Comparison of ENCODE assay signal across 23 cellular contexts in the genomic region with DNA sequence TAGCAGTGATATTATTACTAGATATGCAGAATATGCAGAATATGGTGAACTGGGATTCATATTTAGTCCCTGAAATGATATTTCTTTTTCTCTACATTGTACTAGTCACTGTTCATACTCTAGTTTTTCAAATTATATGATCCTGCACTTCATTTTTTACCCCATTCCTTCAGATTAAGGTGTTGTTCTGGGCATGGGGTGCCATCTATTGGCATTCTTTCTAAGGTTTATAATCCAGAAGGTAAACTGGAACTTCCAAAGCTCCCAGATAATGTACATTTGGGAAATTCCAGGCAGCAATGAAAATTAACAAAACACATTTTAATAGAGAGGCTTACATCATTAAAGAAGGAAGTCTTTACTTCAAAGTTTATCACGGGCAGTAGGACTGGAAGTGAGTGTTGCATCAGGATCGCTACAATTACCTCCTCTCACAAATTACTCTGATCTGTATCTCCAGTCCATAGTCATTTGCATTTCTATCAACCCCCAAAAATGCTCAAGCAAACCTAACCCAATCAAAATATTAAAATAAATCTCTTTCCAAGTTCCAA. TPM values are rescaled to one million over a fixed set of nuclear protein-coding genes. Genes with fewer than 3 reads are reported as not detected.
DNase-seq lines count a peak whose midpoint lies in the region; ATAC-seq, FAIRE-seq and TF ChIP-seq lines count a peak whose summit lies in the region.
"Had no signal": no experiment of that assay in that cellular context is flagged by ENCODE, and none has a peak within 500 bp of the region (broad histone marks: within the 10 kb centered on the region; RNA-seq: fewer than 3 reads in every experiment).

No MANE protein-coding gene starts in this region.

- H3K4me3 Mint-ChIP-seq in chondrocyte (ENCODE audit: unreplicated experiment) = no peak overlapping the region
- no peak overlapping the region for H3K4me3 Mint-ChIP-seq in natural killer cell treated with Interleukin-12 subunit alpha and Interleukin-12 subunit beta and Interleukin-15 and Interleukin-18, amount 100 ng/mL, for 72 hours
- H3K4me3 Mint-ChIP-seq: activated naive CD4-positive, alpha-beta T cell treated with anti-CD3 and anti-CD28 coated beads, Interleukin-2, amount 10 ng/mL, durations not matched to agents 7 days and 5 days; naive B cell; type B pancreatic cell had no signal

- H3K27ac Mint-ChIP-seq in chondrocyte (ENCODE audit: unreplicated experiment) = no peak overlapping the region
- H3K27ac Mint-ChIP-seq in natural killer cell treated with Interleukin-12 subunit alpha and Interleukin-12 subunit beta and Interleukin-15 and Interleukin-18, amount 100 ng/mL, for 72 hours = no peak overlapping the region
- H3K27ac Mint-ChIP-seq: activated naive CD4-positive, alpha-beta T cell treated with anti-CD3 and anti-CD28 coated beads, Interleukin-2, amount 10 ng/mL, durations not matched to agents 7 days and 5 days; type B pancreatic cell had no signal

- intact Hi-C loops in PC-9 (cut with micrococcal nuclease; ENCODE audit: unreplicated experiment) = no loop called here
- intact Hi-C loops in HepG2 (cut with micrococcal nuclease; ENCODE audit: unreplicated experiment) = no loop called here

- H3K4me2 ChIP-seq in PC-9 (no peak overlapping the region), HepG2 (ENCODE audit: low read depth, low read length) (no peak overlapping the region)
- H3K4me2 ChIP-seq: BLaER1 had no signal

- ATAC-seq in natural killer cell treated with Interleukin-12 subunit alpha and Interleukin-12 subunit beta and Interleukin-15 and Interleukin-18, amount 100 ng/mL, for 72 hours = no peak
- no peak for ATAC-seq in HepG2
- ATAC-seq: heart left ventricle, left colon, right cardiac atrium had no signal

- peak; percentile 24 for TF ChIP-seq CTCF in chondrocyte (IDR thresholded peaks at IDR 0.05)
- TF ChIP-seq CTCF in PC-9 (conservative IDR thresholded peaks at IDR 0.05) = no peak
- TF ChIP-seq CTCF in HepG2 (CRISPR knock-in tag; IDR thresholded peaks at IDR 0.05) = no peak

- POLR2A ChIA-PET in PC-9 (lab: Charles Lee; ENCODE audit: unreplicated experiment) = no interaction called here
- POLR2A ChIA-PET in HepG2 (lab: Yijun Ruan, JAX) = no interaction called here

- H3K79me2 ChIP-seq in PC-9 (ENCODE audit: low read depth) = no peaks in the 10 kb centered on the region
- H3K79me2 ChIP-seq in HepG2 (ENCODE audit: insufficient read depth, low read length) = peaks cover 3% of the 10 kb centered on the region

- no peak for TF ChIP-seq RAD21 in HepG2 (CRISPR knock-in tag; IDR thresholded peaks at IDR 0.05)

- WGBS in HepG2 (ENCODE audit: low lambda C conversion rate) = 100% methylated on average over 2 of the region's 2 CpGs

- H4K20me1 ChIP-seq in PC-9 (ENCODE audit: insufficient read depth) (no peaks in the 10 kb centered on the region), HepG2 (ENCODE audit: insufficient read depth, low read length) (no peaks in the 10 kb centered on the region)
- H4K20me1 ChIP-seq: BLaER1 had no signal

- no peaks in the 10 kb centered on the region for H3K36me3 Mint-ChIP-seq in chondrocyte (ENCODE audit: low read depth)
- H3K36me3 Mint-ChIP-seq in natural killer cell treated with Interleukin-12 subunit alpha and Interleukin-12 subunit beta and Interleukin-15 and Interleukin-18, amount 100 ng/mL, for 72 hours = no peaks in the 10 kb centered on the region
- H3K36me3 Mint-ChIP-seq: naive B cell had no signal

- no peaks in the 10 kb centered on the region for H3K9me3 Mint-ChIP-seq in chondrocyte (ENCODE audit: low read depth)
- H3K9me3 Mint-ChIP-seq in natural killer cell treated with Interleukin-12 subunit alpha and Interleukin-12 subunit beta and Interleukin-15 and Interleukin-18, amount 100 ng/mL, for 72 hours = no peaks in the 10 kb centered on the region
- H3K9me3 Mint-ChIP-seq: activated naive CD4-positive, alpha-beta T cell treated with anti-CD3 and anti-CD28 coated beads, Interleukin-2, amount 10 ng/mL, durations not matched to agents 7 days and 5 days; naive B cell; type B pancreatic cell had no signal

- no peak overlapping the region for H3K9ac ChIP-seq in HepG2 (ENCODE audit: insufficient read depth, low read depth, low read length)
- H3K9ac ChIP-seq: BLaER1, GM23248 had no signal

- TF ChIP-seq EP300 in HepG2 (IDR thresholded peaks at IDR 0.05; ENCODE audit: low read depth in 2 of 2, low read length in 2 of 2) (no peak), HepG2 (CRISPR knock-in tag; IDR thresholded peaks at IDR 0.05; ENCODE audit: borderline replicate concordance) (no peak)

- no peaks in the 10 kb centered on the region for H3K9me3 ChIP-seq in PC-9 (ENCODE audit: insufficient read depth, low read depth)
- no peaks in the 10 kb centered on the region for H3K9me3 ChIP-seq in HepG2 (ENCODE audit: low read length)
- H3K9me3 ChIP-seq: BLaER1, heart left ventricle had no signal

- TF ChIP-seq POLR2A in HepG2 (IDR thresholded peaks at IDR 0.05; ENCODE audit: insufficient read depth in 1 of 2, low read depth in 2 of 2, low read length in 2 of 2) = no peak

- no peaks in the 10 kb centered on the region for H3F3A ChIP-seq in PC-9 (ENCODE audit: insufficient read depth, low read depth)

- peak; percentile 6 for DNase-seq in SKM-1 (lab: John Stamatoyannopoulos, UW; ENCODE audit: unreplicated experiment)
- no peak for DNase-seq in SKM-1 treated with dmso at 0.1 percent for 144 hours (lab: John Stamatoyannopoulos, UW; ENCODE audit: unreplicated experiment)
- peak; percentile 98 for DNase-seq in OCI-M1 (lab: John Stamatoyannopoulos, UW)
- DNase-seq in chondrocyte (ENCODE audit: low spot score) = no peak
- DNase-seq in DMS 273 (lab: John Stamatoyannopoulos, UW; ENCODE audit: unreplicated experiment) = no peak
- no peak for DNase-seq in PC-9
- no peak for DNase-seq in natural killer cell treated with Interleukin-12 subunit alpha and Interleukin-12 subunit beta and Interleukin-15 and Interleukin-18, amount 100 ng/mL, for 72 hours (ENCODE audit: low spot score)
- no peak for DNase-seq in HepG2 (ENCODE audit: low spot score)
- DNase-seq: activated naive CD4-positive, alpha-beta T cell treated with anti-CD3 and anti-CD28 coated beads, Interleukin-2, amount 10 ng/mL, durations not matched to agents 7 days and 5 days; activated T-cell treated with anti-CD3 and anti-CD28 coated beads, Interleukin-2, amount 50 U/mL, for 48 hours; COR-L47; DMS79 treated with DMSO at 0.1 percent for 48 hours; dorsolateral prefrontal cortex; GM23248; heart left ventricle; left colon; naive B cell; NCI-H1694; right cardiac atrium; T1000 had no signal

- in situ Hi-C loops in HepG2 (cut with HindIII; ENCODE audit: extremely low pct_ligation_motif_present, low pct_unique_long_range_greater_than_20kb) = loop anchor here (5.0 to 25.0 kb wide), 2 partner anchors 36 to 676 kb away; partner anchors contain the start of gene PUM3

- no peaks in the 10 kb centered on the region for H3K36me3 ChIP-seq in PC-9 (ENCODE audit: low read depth)
- H3K36me3 ChIP-seq in HepG2 (replicated peaks in 1 of 2; ENCODE audit: control insufficient read depth in 1 of 2, insufficient read depth in 2 of 2, low read length in 2 of 2) = no peaks in the 10 kb centered on the region
- H3K36me3 ChIP-seq: heart left ventricle had no signal

- no peak for FAIRE-seq in HepG2 (lab: Jason Lieb, UNC)
- FAIRE-seq: GM12892 had no signal

- CTCF ChIA-PET in PC-9 (lab: Charles Lee) (interaction anchor here (0.6 kb wide), 1 partner anchor 28 kb away, joined by 5 read pairs; no protein-coding TSS in a partner anchor), HepG2 (lab: Yijun Ruan, JAX; ENCODE audit: low intra/inter-chr PET ratio, low total read pairs) (no interaction called here)

- peaks cover 25% of the 10 kb centered on the region for H3K4me1 Mint-ChIP-seq in chondrocyte (ENCODE audit: low read depth)
- H3K4me1 Mint-ChIP-seq in natural killer cell treated with Interleukin-12 subunit alpha and Interleukin-12 subunit beta and Interleukin-15 and Interleukin-18, amount 100 ng/mL, for 72 hours (ENCODE audit: low read depth in 2 of 2) = peaks cover 14 to 32% of the 10 kb centered on the region in 2 donors

- H3K9me2 ChIP-seq in PC-9 (ENCODE audit: insufficient read depth) = no peaks in the 10 kb centered on the region

- H3K27me3 ChIP-seq in PC-9 (ENCODE audit: insufficient read depth, low read depth) (no peaks in the 10 kb centered on the region), HepG2 (ENCODE audit: control insufficient read depth in 1 of 2, insufficient read depth in 2 of 2, low read length in 2 of 2) (no peaks in the 10 kb centered on the region)
- H3K27me3 ChIP-seq: BLaER1, dorsolateral prefrontal cortex, heart left ventricle had no signal

- H2AFZ ChIP-seq in PC-9 (no peak overlapping the region), HepG2 (ENCODE audit: low read length) (no peak overlapping the region)
- H2AFZ ChIP-seq: GM23248 had no signal

- H3K4me1 ChIP-seq in PC-9 (replicated peaks; ENCODE audit: insufficient read depth) (no peaks in the 10 kb centered on the region), HepG2 (ENCODE audit: insufficient read depth, low read length) (peaks cover 19% of the 10 kb centered on the region)

- H3K27ac ChIP-seq in PC-9 (no peak overlapping the region), HepG2 (ENCODE audit: extremely low read length, insufficient read depth, low read length) (no peak overlapping the region)
- H3K27ac ChIP-seq: BLaER1, GM23248, heart left ventricle had no signal

- BruUV-seq in PC-9 (replicated peaks; lab: Mats Ljungman, UMichigan) (no TSS peak), HepG2 (replicated peaks; lab: Mats Ljungman, UMichigan) (no TSS peak)

- no peaks in the 10 kb centered on the region for H3K27me3 Mint-ChIP-seq in chondrocyte (ENCODE audit: low read depth)
- no peaks in the 10 kb centered on the region for H3K27me3 Mint-ChIP-seq in natural killer cell treated with Interleukin-12 subunit alpha and Interleukin-12 subunit beta and Interleukin-15 and Interleukin-18, amount 100 ng/mL, for 72 hours
- H3K27me3 Mint-ChIP-seq: activated naive CD4-positive, alpha-beta T cell treated with anti-CD3 and anti-CD28 coated beads, Interleukin-2, amount 10 ng/mL, durations not matched to agents 7 days and 5 days; naive B cell; type B pancreatic cell had no signal

- H3K4me3 ChIP-seq in PC-9 (no peak overlapping the region), HepG2 (replicated peaks in 1 of 3; ENCODE audit: insufficient read depth in 1 of 3, low read depth in 2 of 3, low read length in 3 of 3) (no peak overlapping the region)
- H3K4me3 ChIP-seq: BLaER1, dorsolateral prefrontal cortex, GM23248, heart left ventricle had no signal

RNA-seq across cellular contexts. Expression of gene RFX3, which starts 12.5 kb away (rescaled TPM):
- 4.0 to 10.6 TPM (median 4.1 TPM) in 3 replicates for total RNA-seq in chondrocyte
- total RNA-seq in PC-9 (2021) = 4.6 and 8.4 TPM in 2 replicates
- total RNA-seq in natural killer cell treated with Interleukin-12 subunit alpha and Interleukin-12 subunit beta and Interleukin-15 and Interleukin-18, amount 100 ng/mL, for 72 hours = 10 to 100 TPM; 17.2 to 22.5 TPM
- total RNA-seq in HepG2 (2016; rRNA removed; fragmentation: Illumina TruSeq; extraction: Trizol) = 2.7 and 3.0 TPM in 2 replicates
- 3.7 and 4.9 TPM in 2 replicates for total RNA-seq in HepG2 (2016; cell fraction: cytosol; rRNA removed; fragmentation: Illumina TruSeq; extraction: Trizol; ENCODE audit: low read depth)
- total RNA-seq in HepG2 (2016; cell fraction: insoluble cytoplasmic fraction; rRNA removed; fragmentation: Illumina TruSeq; extraction: Trizol) = 2.4 and 3.2 TPM in 2 replicates
- total RNA-seq in HepG2 (2016; cell fraction: membrane; rRNA removed; fragmentation: Illumina TruSeq; extraction: Trizol) = 2.9 and 3.2 TPM in 2 replicates
- 7.2 and 7.3 TPM in 2 replicates for total RNA-seq in HepG2 (2016; cell fraction: nucleus; rRNA removed; fragmentation: Illumina TruSeq; extraction: Trizol)
- 4.7 and 5.3 TPM in 2 replicates for polyA plus RNA-seq in HepG2 (2011; rRNA removed)
- 3.9 and 4.3 TPM in 2 replicates for polyA plus RNA-seq in HepG2 (2011; cell fraction: cytosol; rRNA removed)
- polyA plus RNA-seq in HepG2 (2011; cell fraction: nucleus; rRNA removed) = 12.9 and 16.8 TPM in 2 replicates
- polyA plus RNA-seq in HepG2 (2012) = 4.7 and 5.2 TPM in 2 replicates
- polyA plus RNA-seq in HepG2 (2016; cell fraction: cytosol; fragmentation: Illumina TruSeq; extraction: Trizol; ENCODE audit: low read depth) = 0.20 and 0.32 TPM in 2 replicates
- polyA plus RNA-seq in HepG2 (2016; cell fraction: insoluble cytoplasmic fraction; fragmentation: Illumina TruSeq; extraction: Trizol; ENCODE audit: low read depth) = 1.9 and 2.4 TPM in 2 replicates
- 0.43 and 0.62 TPM in 2 replicates for polyA plus RNA-seq in HepG2 (2016; cell fraction: membrane; fragmentation: Illumina TruSeq; extraction: Trizol; ENCODE audit: low read depth)
- 6.5 and 6.8 TPM in 2 replicates for polyA plus RNA-seq in HepG2 (2016; cell fraction: nucleus; fragmentation: Illumina TruSeq; extraction: Trizol; ENCODE audit: insufficient read depth, low read depth)
- polyA minus RNA-seq in HepG2 (2011; rRNA and poly(A)+ RNA removed; ENCODE audit: low replicate concordance) = 42.7 and 89.6 TPM in 2 replicates
- 8.6 and 15.4 TPM in 2 replicates for polyA minus RNA-seq in HepG2 (2011; cell fraction: cytosol; rRNA and poly(A)+ RNA removed)
- 59.9 and 64.2 TPM in 2 replicates for polyA minus RNA-seq in HepG2 (2011; cell fraction: nucleus; rRNA and poly(A)+ RNA removed)

Comparison
In these comparisons a context has a peak if more than half of its experiments do, and no peak if none do; other contexts are left out.
1. DNase-seq: peak in SKM-1 (single experiment) and OCI-M1 (single experiment); none in SKM-1 treated with dmso at 0.1 percent for 144 hours (single experiment), chondrocyte (single experiment), DMS 273 (single experiment), PC-9 (0 of 2), natural killer cell treated with Interleukin-12 subunit alpha and Interleukin-12 subunit beta and Interleukin-15 and Interleukin-18, amount 100 ng/mL, for 72 hours (single experiment) and HepG2 (single experiment).